ENCODE assay signal across 9 cellular contexts in the genomic region with DNA sequence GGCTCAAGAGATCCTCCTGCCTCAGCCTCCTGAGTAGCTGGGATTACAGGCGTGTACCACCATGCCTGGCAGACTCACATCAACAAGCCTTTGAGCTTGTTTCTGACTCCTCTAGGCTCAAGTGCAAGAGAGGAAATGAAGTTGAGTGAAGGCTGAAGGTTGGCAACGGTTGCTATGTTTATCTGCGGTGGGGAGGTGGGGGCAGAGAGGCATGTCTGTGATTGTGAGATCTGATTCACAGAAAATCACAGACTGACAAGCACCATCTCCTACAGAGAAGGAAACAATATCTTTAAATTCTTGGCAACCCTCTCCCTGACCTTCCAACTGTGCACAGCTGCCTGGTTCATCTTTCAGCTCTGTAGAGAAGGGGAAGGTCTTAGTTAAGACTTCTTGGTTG. TPM values are rescaled to one million over a fixed set of nuclear protein-coding genes. Genes with fewer than 3 reads are reported as not detected.
DNase-seq lines count a peak whose midpoint lies in the region; ATAC-seq and TF ChIP-seq lines count a peak whose summit lies in the region.
"Had no signal": no experiment of that assay in that cellular context is flagged by ENCODE, and none has a peak within 500 bp of the region (broad histone marks: within the 10 kb centered on the region; RNA-seq: fewer than 3 reads in every experiment).

No MANE protein-coding gene starts in this region.

- H3K27me3 ChIP-seq in OCI-LY1 (ENCODE audit: insufficient read depth, low read length) (no peaks in the 10 kb centered on the region), HAP-1 (ENCODE audit: low read depth) (no peaks in the 10 kb centered on the region)

- H3K27ac Mint-ChIP-seq in activated T-helper 2 cell treated with anti-CD3 and anti-CD28 coated beads, Interferon-gamma antibody, Interleukin-2, Interleukin-4, amounts not matched to agents 10 μg/mL and 5 μg/mL and 100 μg/mL, durations not matched to agents 14 hours and 24 hours and 36 hours, result peak overlapping the region; percentile 81

- no peaks in the 10 kb centered on the region for H4K20me1 ChIP-seq in OCI-LY1 (ENCODE audit: insufficient read depth, low read length)

- no peaks in the 10 kb centered on the region for H3K9me3 ChIP-seq in OCI-LY1 (ENCODE audit: low read length)
- H3K9me3 ChIP-seq in HAP-1, result no peaks in the 10 kb centered on the region

- H3K4me1 Mint-ChIP-seq in activated T-helper 2 cell treated with anti-CD3 and anti-CD28 coated beads, Interferon-gamma antibody, Interleukin-2, Interleukin-4, amounts not matched to agents 10 μg/mL and 5 μg/mL and 100 μg/mL, durations not matched to agents 14 hours and 24 hours and 36 hours (ENCODE audit: low read depth), result peaks cover 32% of the 10 kb centered on the region

- H3K4me1 ChIP-seq in OCI-LY1 (ENCODE audit: insufficient read depth, low read length, severe bottlenecking) (peaks cover 43% of the 10 kb centered on the region), HAP-1 (peaks cover 3% of the 10 kb centered on the region)

- no peaks in the 10 kb centered on the region for H3K9me3 Mint-ChIP-seq in activated T-helper 2 cell treated with anti-CD3 and anti-CD28 coated beads, Interferon-gamma antibody, Interleukin-2, Interleukin-4, amounts not matched to agents 10 μg/mL and 5 μg/mL and 100 μg/mL, durations not matched to agents 14 hours and 24 hours and 36 hours

- in situ Hi-C loops in HAP-1 (cut with MboI; ENCODE audit: low sequenced_read_pairs), result no loop called here

- H3K36me3 ChIP-seq in OCI-LY1 (ENCODE audit: insufficient read depth, low read length) (no peaks in the 10 kb centered on the region), HAP-1 (replicated peaks) (no peaks in the 10 kb centered on the region)

- H3K79me2 ChIP-seq in OCI-LY1 (ENCODE audit: insufficient read depth, low read length), result no peaks in the 10 kb centered on the region

- H3K27ac ChIP-seq in OCI-LY1 (ENCODE audit: low read depth, low read length, poor library complexity, severe bottlenecking), result peak overlapping the region; percentile 91

- H3K27me3 Mint-ChIP-seq in activated T-helper 2 cell treated with anti-CD3 and anti-CD28 coated beads, Interferon-gamma antibody, Interleukin-2, Interleukin-4, amounts not matched to agents 10 μg/mL and 5 μg/mL and 100 μg/mL, durations not matched to agents 14 hours and 24 hours and 36 hours (ENCODE audit: low read depth), result peaks cover 3% of the 10 kb centered on the region

- H3K4me3 ChIP-seq in OCI-LY1 (ENCODE audit: low read depth, low read length, poor library complexity, severe bottlenecking), result peak overlapping the region; percentile 2
- H3K4me3 ChIP-seq in HAP-1, result no peak overlapping the region
- H3K4me3 ChIP-seq: skin epidermis had no signal

- H2AFZ ChIP-seq in OCI-LY1 (ENCODE audit: low read length), result no peak overlapping the region

- H3K36me3 Mint-ChIP-seq in activated T-helper 2 cell treated with anti-CD3 and anti-CD28 coated beads, Interferon-gamma antibody, Interleukin-2, Interleukin-4, amounts not matched to agents 10 μg/mL and 5 μg/mL and 100 μg/mL, durations not matched to agents 14 hours and 24 hours and 36 hours (ENCODE audit: low read depth), result no peaks in the 10 kb centered on the region

- H3K4me2 ChIP-seq in OCI-LY1 (ENCODE audit: low read length), result peak overlapping the region; percentile 31

- intact Hi-C loops in activated T-helper 2 cell treated with anti-CD3 and anti-CD28 coated beads, Interferon-gamma antibody, Interleukin-2, Interleukin-4, amounts not matched to agents 10 μg/mL and 5 μg/mL and 100 μg/mL, durations not matched to agents 14 hours and 24 hours and 36 hours (cut with micrococcal nuclease), result loop anchor here (1.0 to 2.0 kb wide), 3 partner anchors 17 to 65 kb away; no protein-coding TSS in a partner anchor

- ATAC-seq in GM18519 (IDR thresholded peaks at IDR 0.05; ENCODE audit: low FRiP score, unreplicated experiment) (peak; percentile 66), HG02884 (IDR thresholded peaks at IDR 0.05; ENCODE audit: unreplicated experiment) (peak; percentile 81)

- no peak for TF ChIP-seq CTCF in OCI-LY1 (IDR thresholded peaks at IDR 0.05; ENCODE audit: low read length)

- H3K9me2 ChIP-seq in OCI-LY1 (ENCODE audit: low read depth, low read length), result no peaks in the 10 kb centered on the region

- peak overlapping the region; percentile 17 for H3K4me3 Mint-ChIP-seq in activated T-helper 2 cell treated with anti-CD3 and anti-CD28 coated beads, Interferon-gamma antibody, Interleukin-2, Interleukin-4, amounts not matched to agents 10 μg/mL and 5 μg/mL and 100 μg/mL, durations not matched to agents 14 hours and 24 hours and 36 hours (ENCODE audit: low read depth)

- peak overlapping the region; percentile 34; the same call in 1 of the 2 replicates for H3K9ac ChIP-seq in OCI-LY1 (ENCODE audit: low read length)

- peak; percentile 78 for DNase-seq in activated T-helper 2 cell treated with anti-CD3 and anti-CD28 coated beads, Interferon-gamma antibody, Interleukin-2, Interleukin-4, amounts not matched to agents 10 μg/mL and 5 μg/mL and 100 μg/mL, durations not matched to agents 14 hours and 24 hours and 36 hours (ENCODE audit: low spot score)
- peak; percentile 62 for DNase-seq in myocyte (ENCODE audit: low read depth)
- DNase-seq in D341Med (ENCODE audit: low spot score), result no peak
- no peak for DNase-seq in HAP-1 (ENCODE audit: low spot score in 2 of 2)
- no peak for DNase-seq in NCI-H526 (lab: John Stamatoyannopoulos, UW)

- peaks cover 5% of the 10 kb centered on the region; the same call in 1 of the 2 replicates for H3F3A ChIP-seq in OCI-LY1 (ENCODE audit: insufficient read depth, low read length)

RNA-seq across cellular contexts. Expression of a gene that starts 22.1 kb away (rescaled TPM):
- total RNA-seq in activated T-helper 2 cell treated with anti-CD3 and anti-CD28 coated beads, Interferon-gamma antibody, Interleukin-2, Interleukin-4, amounts not matched to agents 10 μg/mL and 5 μg/mL and 100 μg/mL, durations not matched to agents 14 hours and 24 hours and 36 hours, result 3.1 and 4.6 TPM in 2 replicates
- total RNA-seq in myocyte, result 0.13 TPM in 1 of 2 replicates, not detected in the other
- polyA plus RNA-seq in myocyte (2012), result 20.5 TPM

Comparison
In these comparisons a context has a peak if more than half of its experiments do, and no peak if none do; other contexts are left out.
1. DNase-seq: peak in activated T-helper 2 cell treated with anti-CD3 and anti-CD28 coated beads, Interferon-gamma antibody, Interleukin-2, Interleukin-4, amounts not matched to agents 10 μg/mL and 5 μg/mL and 100 μg/mL, durations not matched to agents 14 hours and 24 hours and 36 hours (single experiment) and myocyte (single experiment); none in D341Med (single experiment), HAP-1 (0 of 2) and NCI-H526 (0 of 2).